In genomic region chr17:28746611-28747045, GRCh38 we compare ENCODE assay signal across 8 cellular contexts. TPM values are rescaled to one million over a fixed set of nuclear protein-coding genes. Genes with fewer than 3 reads are reported as not detected.
A peak's percentile ranks its signal among the peaks of the same experiment; 100 is the strongest.
DNase-seq lines count a peak whose midpoint lies in the region; ATAC-seq, FAIRE-seq and TF ChIP-seq lines count a peak whose summit lies in the region.

No MANE protein-coding gene starts in this region.

- H3K36me3 ChIP-seq in BLaER1 (peaks cover 55% of the 10 kb centered on the region), Karpas-422 (ENCODE audit: insufficient read depth, low read length) (peaks cover 10% of the 10 kb centered on the region), right lobe of liver (peaks cover 5 to 44% (median 13%) of the 10 kb centered on the region in 4 donors)

- peak overlapping the region; percentile 96 for H3K9ac ChIP-seq in BLaER1
- peak overlapping the region; percentile 96; the same call in 1 of the 2 replicates for H3K9ac ChIP-seq in Karpas-422 (ENCODE audit: low read length)

- intact Hi-C loops in right lobe of liver (cut with DNase I) = no loop called here

- peaks cover 9% of the 10 kb centered on the region for H3K36me3 Mint-ChIP-seq in type B pancreatic cell

- no peaks in the 10 kb centered on the region for H3K9me3 Mint-ChIP-seq in type B pancreatic cell

- TF ChIP-seq CTCF in right lobe of liver (IDR thresholded peaks at IDR 0.05) (no peak), type B pancreatic cell (conservative IDR thresholded peaks at IDR 0.05) (no peak)

- no peaks in the 10 kb centered on the region for H3K9me2 ChIP-seq in Karpas-422 (replicated peaks; ENCODE audit: insufficient read depth, low read length)

- FAIRE-seq in GM12891 (lab: Jason Lieb, UNC) = no peak

- peaks cover 6% of the 10 kb centered on the region for H3K4me1 Mint-ChIP-seq in type B pancreatic cell (ENCODE audit: unreplicated experiment)

- H3K4me2 ChIP-seq in BLaER1 (peak overlapping the region; percentile 96), Karpas-422 (ENCODE audit: low read depth, low read length, poor library complexity, severe bottlenecking) (peak overlapping the region; percentile 93)

- peak overlapping the region; percentile 95 for H3K4me3 Mint-ChIP-seq in type B pancreatic cell

- H3K4me1 ChIP-seq in BLaER1 (peaks cover 53% of the 10 kb centered on the region), Karpas-422 (ENCODE audit: low read length) (peaks cover 39% of the 10 kb centered on the region), right lobe of liver (peaks cover 0 to 29% (median 13%) of the 10 kb centered on the region in 4 donors)

- no peaks in the 10 kb centered on the region for H3K27me3 ChIP-seq in BLaER1
- no peaks in the 10 kb centered on the region for H3K27me3 ChIP-seq in Karpas-422 (ENCODE audit: low read length)
- H3K27me3 ChIP-seq in right lobe of liver = no peaks in the 10 kb centered on the region

- no peak overlapping the region for H2AFZ ChIP-seq in Karpas-422 (ENCODE audit: low read length)

- ATAC-seq in right lobe of liver (peak; percentile 0 to 11 (median 7)), HG02623 (IDR thresholded peaks at IDR 0.05; ENCODE audit: unreplicated experiment) (no peak), GM18511 (IDR thresholded peaks at IDR 0.05; ENCODE audit: unreplicated experiment) (no peak)

- no peaks in the 10 kb centered on the region for H3K27me3 Mint-ChIP-seq in type B pancreatic cell

- TF ChIP-seq POLR2A in right lobe of liver (IDR thresholded peaks at IDR 0.05) = no peak
- no peak for TF ChIP-seq POLR2A in GM12891 (IDR thresholded peaks at IDR 0.05; ENCODE audit: low read depth, low read length)

- DNase-seq in Karpas-422 (no peak), right lobe of liver (peak in 2 of 3 donors; percentile 69 to 77), type B pancreatic cell (ENCODE audit: extremely low spot score, unreplicated experiment) (no peak), GM12891 (ENCODE audit: insufficient read length, low spot score) (no peak)

- peak overlapping the region; percentile 98 for H3K27ac Mint-ChIP-seq in type B pancreatic cell

- H3K9me3 ChIP-seq in BLaER1 = no peaks in the 10 kb centered on the region
- no peaks in the 10 kb centered on the region for H3K9me3 ChIP-seq in Karpas-422 (ENCODE audit: low read length)
- no peaks in the 10 kb centered on the region for H3K9me3 ChIP-seq in right lobe of liver

- peak overlapping the region; percentile 95 for H3K27ac ChIP-seq in BLaER1
- 0 out of 2 replicates have a peak overlapping the region, but pooled peaks have one; percentile 3 for H3K27ac ChIP-seq in Karpas-422 (ENCODE audit: low read length)
- peak overlapping the region; percentile 97 for H3K27ac ChIP-seq in angular gyrus (ENCODE audit: low read depth, low read length)
- peak overlapping the region in 1 of 3 donors; percentile 98 for H3K27ac ChIP-seq in right lobe of liver

- peak overlapping the region; percentile 86 for H3K4me3 ChIP-seq in BLaER1
- no peak overlapping the region; the same call in 1 of the 2 replicates for H3K4me3 ChIP-seq in Karpas-422 (ENCODE audit: low read length)
- H3K4me3 ChIP-seq in right lobe of liver = peak overlapping the region in 2 of 3 donors; percentile 89 to 91

- 10% methylated on average over 2 of the region's 5 CpGs for WGBS in right lobe of liver (ENCODE audit: insufficient coverage, low coverage, low lambda C conversion rate, missing lambda C conversion rate)

- H4K20me1 ChIP-seq in BLaER1 (peaks cover 71% of the 10 kb centered on the region), Karpas-422 (ENCODE audit: insufficient read depth, low read depth, low read length) (peaks cover 33% of the 10 kb centered on the region)

- H3K79me2 ChIP-seq in Karpas-422 (ENCODE audit: low read length) = peaks cover 33% of the 10 kb centered on the region

TF ChIP-seq in GM12891, 5 proteins besides CTCF, POLR2A, EP300 and RAD21:
- no peak for TF ChIP-seq SPI1 (IDR thresholded peaks at IDR 0.05; ENCODE audit: low read depth, low read length)
- no peak for TF ChIP-seq POU2F2 (IDR thresholded peaks at IDR 0.05; ENCODE audit: low read depth, low read length)
- no peak for TF ChIP-seq TAF1 (IDR thresholded peaks at IDR 0.05; ENCODE audit: low read depth, low read length)
- TF ChIP-seq PAX5 (IDR thresholded peaks at IDR 0.05; ENCODE audit: insufficient read depth, low read length, severe bottlenecking) = no peak
- no peak for TF ChIP-seq POLR2AphosphoS5 (IDR thresholded peaks at IDR 0.05; ENCODE audit: low read depth, low read length)

RNA-seq across cellular contexts. Expression of gene TRAF4, which starts 2.8 kb away (rescaled TPM):
- 40.1 and 40.7 TPM in 2 replicates for total RNA-seq in Karpas-422 (2014; rRNA removed; shearing (Covaris generic); ENCODE audit: low replicate concordance)
- total RNA-seq in right lobe of liver (10 to 100 TPM; 26.4 to 55.2 (median 42.3) TPM), type B pancreatic cell (ENCODE audit: low replicate concordance) (219 and 327 TPM in 2 replicates)
- polyA plus RNA-seq in GM12891 (2012; ENCODE audit: low read depth, missing spikeins) = 99.4 TPM

RNA-seq across cellular contexts. Expression of gene NEK8, which starts 18.0 kb away (rescaled TPM):
- total RNA-seq in Karpas-422 (2014; rRNA removed; shearing (Covaris generic); ENCODE audit: low replicate concordance) = 9.4 and 13.8 TPM in 2 replicates
- total RNA-seq in right lobe of liver = 1 to 10 TPM; 1.6 to 5.4 (median 3.2) TPM
- 8.7 and 9.5 TPM in 2 replicates for total RNA-seq in type B pancreatic cell (ENCODE audit: low replicate concordance)
- polyA plus RNA-seq in GM12891 (2012; ENCODE audit: low read depth, missing spikeins) = 7.2 TPM

RNA-seq across cellular contexts. Expression of gene TLCD1, which starts 20.6 kb away (rescaled TPM):
- total RNA-seq in Karpas-422 (2014; rRNA removed; shearing (Covaris generic); ENCODE audit: low replicate concordance) = 2.1 and 3.8 TPM in 2 replicates
- total RNA-seq in right lobe of liver = 10 to 100 TPM in 1 of 6 experiments, 1 to 10 TPM in 5; 2.9 to 11.0 (median 7.0) TPM
- 18.6 and 40.2 TPM in 2 replicates for total RNA-seq in type B pancreatic cell (ENCODE audit: low replicate concordance)
- polyA plus RNA-seq in GM12891 (2012; ENCODE audit: low read depth, missing spikeins) = 10.3 TPM

RNA-seq across cellular contexts. Expression of gene RPL23A, which starts 26.8 kb away (rescaled TPM):
- 1,170 and 1,763 TPM in 2 replicates for total RNA-seq in Karpas-422 (2014; rRNA removed; shearing (Covaris generic); ENCODE audit: low replicate concordance)
- total RNA-seq in right lobe of liver = 100 to 1,000 TPM; 212 to 464 (median 362) TPM
- total RNA-seq in type B pancreatic cell (ENCODE audit: low replicate concordance) = 1,717 and 1,950 TPM in 2 replicates
- 3,809 TPM for polyA plus RNA-seq in GM12891 (2012; ENCODE audit: low read depth, missing spikeins)

RNA-seq across cellular contexts. Expression of gene RAB34, which starts 29.0 kb away (rescaled TPM):
- not detected in 2 replicates for total RNA-seq in Karpas-422 (2014; rRNA removed; shearing (Covaris generic); ENCODE audit: low replicate concordance)
- total RNA-seq in right lobe of liver (10 to 100 TPM in 1 of 6 experiments, 1 to 10 TPM in 5; 2.5 to 12.5 (median 4.7) TPM), type B pancreatic cell (ENCODE audit: low replicate concordance) (54.2 and 133 TPM in 2 replicates)
- polyA plus RNA-seq in GM12891 (2012; ENCODE audit: low read depth, missing spikeins) = 5.3 TPM

Comparison
In these comparisons a context has a peak if more than half of its experiments do, and no peak if none do; other contexts are left out.
1. DNase-seq: peak in right lobe of liver (2 of 3); none in Karpas-422 (single experiment), type B pancreatic cell (single experiment) and GM12891 (single experiment).
2. ATAC-seq: peak in right lobe of liver (4 of 4); none in HG02623 (single experiment) and GM18511 (single experiment).